ENCODE assay signal across 34 cellular contexts in genomic region chr7:134279898-134280297, GRCh38. TPM values are rescaled to one million over a fixed set of nuclear protein-coding genes. Genes with fewer than 3 reads are reported as not detected.
DNase-seq lines count a peak whose midpoint lies in the region; ATAC-seq, FAIRE-seq and TF ChIP-seq lines count a peak whose summit lies in the region.
"Had no signal": no experiment of that assay in that cellular context is flagged by ENCODE, and none has a peak within 500 bp of the region (broad histone marks: within the 10 kb centered on the region; RNA-seq: fewer than 3 reads in every experiment).

No MANE protein-coding gene starts in this region.

- H3K4me3 ChIP-seq in HepG2 (replicated peaks in 1 of 3; ENCODE audit: insufficient read depth in 1 of 3, low read depth in 2 of 3, low read length in 3 of 3) (no peak overlapping the region), right lobe of liver (no peak overlapping the region), A549 (no peak overlapping the region), K562 (no peak overlapping the region), neural cell (ENCODE audit: low read length) (peak overlapping the region; percentile 15)
- H3K4me3 ChIP-seq: BLaER1; BLaER1 treated with 17β-estradiol and CSF1 and Interleukin-3, amounts not matched to agents 10 nM and 100 nM had no signal

- H3K9me1 ChIP-seq in K562 (ENCODE audit: control insufficient read depth, insufficient read depth, low read length) = no peaks in the 10 kb centered on the region

- TF ChIP-seq CTCF in HepG2 (CRISPR knock-in tag; IDR thresholded peaks at IDR 0.05) = no peak
- no peak for TF ChIP-seq CTCF in right lobe of liver (IDR thresholded peaks at IDR 0.05)
- no peak for TF ChIP-seq CTCF in A549 (IDR thresholded peaks at IDR 0.05)
- TF ChIP-seq CTCF in K562 (IDR thresholded peaks at IDR 0.05 in 2 of 3, conservative IDR thresholded peaks at IDR 0.05 in 1 of 3; ENCODE audit: insufficient read depth in 2 of 3, low read depth in 1 of 3, low read length in 3 of 3) = no peak
- no peak for TF ChIP-seq CTCF in neural cell (IDR thresholded peaks at IDR 0.05; ENCODE audit: poor library complexity, severe bottlenecking)

- BruUV-seq in HepG2 (replicated peaks; lab: Mats Ljungman, UMichigan) (no TSS peak), K562 (replicated peaks; lab: Mats Ljungman, UMichigan) (no TSS peak)

- FAIRE-seq in HepG2 (lab: Jason Lieb, UNC) (no peak), A549 (lab: Jason Lieb, UNC) (no peak), K562 (lab: Jason Lieb, UNC) (no peak)
- FAIRE-seq: A204.1, D721Med had no signal

- H3F3A ChIP-seq in neural cell (ENCODE audit: insufficient read depth, low read length, poor library complexity, severe bottlenecking) = peaks cover 3% of the 10 kb centered on the region

- intact Hi-C loops in HepG2 (cut with micrococcal nuclease; ENCODE audit: unreplicated experiment) = no loop called here
- intact Hi-C loops in right lobe of liver (cut with DNase I) = no loop called here
- intact Hi-C loops in K562 (cut with micrococcal nuclease) = no loop called here

- in situ Hi-C loops in HepG2 (cut with HindIII; ENCODE audit: extremely low pct_ligation_motif_present, low pct_unique_long_range_greater_than_20kb) = no loop called here
- in situ Hi-C loops in K562 (cut with MboI) = no loop called here

- H3K27ac ChIP-seq in HepG2 (ENCODE audit: extremely low read length, insufficient read depth, low read length) (no peak overlapping the region), right lobe of liver (no peak overlapping the region), A549 (no peak overlapping the region), K562 (ENCODE audit: extremely low read depth, low read depth, low read length) (no peak overlapping the region), neural cell (ENCODE audit: low read length) (peak overlapping the region; percentile 72)
- H3K27ac ChIP-seq: 22Rv1; BLaER1; BLaER1 treated with 17β-estradiol and CSF1 and Interleukin-3, amounts not matched to agents 10 nM and 100 nM; C4-2B had no signal

- peaks cover 6% of the 10 kb centered on the region; the same call in 1 of the 2 replicates for H3K4me1 ChIP-seq in HepG2 (ENCODE audit: insufficient read depth, low read length)
- H3K4me1 ChIP-seq in right lobe of liver = peaks cover 0 to 9% (median 0%) of the 10 kb centered on the region in 4 donors
- H3K4me1 ChIP-seq in A549 = peaks cover 7% of the 10 kb centered on the region; the same call in 2 of the 3 replicates
- peaks cover 0 to 6% of the 10 kb centered on the region in 2 experiments; a peak in 2 of 5 replicates for H3K4me1 ChIP-seq in K562 (replicated peaks in 1 of 2; ENCODE audit: control insufficient read depth in 2 of 2, insufficient read depth in 2 of 2, low read length in 2 of 2)
- H3K4me1 ChIP-seq: BE2C, Caco-2 had no signal

- H3K4me2 ChIP-seq in HepG2 (ENCODE audit: low read depth, low read length) (no peak overlapping the region), A549 (no peak overlapping the region), K562 (ENCODE audit: insufficient read depth, low read length) (no peak overlapping the region), neural cell (ENCODE audit: low read length) (no peak overlapping the region)
- H3K4me2 ChIP-seq: BLaER1; BLaER1 treated with 17β-estradiol and CSF1 and Interleukin-3, amounts not matched to agents 10 nM and 100 nM had no signal

- TF ChIP-seq RAD21 in HepG2 (CRISPR knock-in tag; IDR thresholded peaks at IDR 0.05) (no peak), A549 (conservative IDR thresholded peaks at IDR 0.05 in 1 of 2, IDR thresholded peaks at IDR 0.05 in 1 of 2) (no peak), K562 (CRISPR knock-in tag; conservative IDR thresholded peaks at IDR 0.05 in 1 of 2, IDR thresholded peaks at IDR 0.05 in 1 of 2) (no peak), neural cell (conservative IDR thresholded peaks at IDR 0.05) (no peak)

- no peaks in the 10 kb centered on the region for H3K79me2 ChIP-seq in HepG2 (ENCODE audit: insufficient read depth, low read length)
- H3K79me2 ChIP-seq in K562 (ENCODE audit: control insufficient read depth, insufficient read depth, low read length) = no peaks in the 10 kb centered on the region
- H3K79me2 ChIP-seq in neural cell (replicated peaks; ENCODE audit: insufficient read depth, low read length) = no peaks in the 10 kb centered on the region

- H2AFZ ChIP-seq in HepG2 (ENCODE audit: low read length) (no peak overlapping the region), K562 (ENCODE audit: low read depth, low read length) (no peak overlapping the region), neural cell (ENCODE audit: low read depth, low read length) (no peak overlapping the region)

- H3K27me3 ChIP-seq in HepG2 (ENCODE audit: control insufficient read depth in 1 of 2, insufficient read depth in 2 of 2, low read length in 2 of 2) (no peaks in the 10 kb centered on the region), right lobe of liver (no peaks in the 10 kb centered on the region), K562 (ENCODE audit: control insufficient read depth in 2 of 2, insufficient read depth in 2 of 2, low read length in 2 of 2) (peaks cover 6 to 8% of the 10 kb centered on the region in 2 experiments), neural cell (ENCODE audit: insufficient read depth, low read depth, low read length) (no peaks in the 10 kb centered on the region)
- H3K27me3 ChIP-seq: BE2C; BLaER1; BLaER1 treated with 17β-estradiol and CSF1 and Interleukin-3, amounts not matched to agents 10 nM and 100 nM had no signal

- no peaks in the 10 kb centered on the region for H3K9me2 ChIP-seq in neural cell (ENCODE audit: insufficient read depth, low read length)

- POLR2A ChIA-PET in HepG2 (lab: Yijun Ruan, JAX) = no interaction called here
- POLR2A ChIA-PET in A549 (lab: Yijun Ruan, JAX) = no interaction called here
- POLR2A ChIA-PET in K562 (lab: Yijun Ruan, JAX) = interaction anchor here (1.3 kb wide), 1 partner anchor 11 kb away, joined by 3 read pairs; no protein-coding TSS in a partner anchor

- H3K9me3 ChIP-seq in HepG2 (ENCODE audit: low read length) (no peaks in the 10 kb centered on the region), right lobe of liver (no peaks in the 10 kb centered on the region), A549 (no peaks in the 10 kb centered on the region), K562 (replicated peaks; ENCODE audit: control insufficient read depth, insufficient read depth, low read depth, low read length) (no peaks in the 10 kb centered on the region), neural cell (ENCODE audit: low read length) (no peaks in the 10 kb centered on the region)
- H3K9me3 ChIP-seq: BE2C, BLaER1, Caco-2 had no signal

- H3K9ac ChIP-seq in HepG2 (ENCODE audit: insufficient read depth, low read depth, low read length) = no peak overlapping the region
- H3K9ac ChIP-seq in K562 (ENCODE audit: insufficient read depth in 1 of 2, low read depth in 2 of 2, low read length in 2 of 2) = no peak overlapping the region
- H3K9ac ChIP-seq in neural cell (ENCODE audit: low read length) = no peak overlapping the region
- H3K9ac ChIP-seq: BLaER1; BLaER1 treated with 17β-estradiol and CSF1 and Interleukin-3, amounts not matched to agents 10 nM and 100 nM had no signal

- TF ChIP-seq EP300 in HepG2 (IDR thresholded peaks at IDR 0.05; ENCODE audit: low read depth in 2 of 2, low read length in 2 of 2) (no peak), HepG2 (CRISPR knock-in tag; IDR thresholded peaks at IDR 0.05; ENCODE audit: borderline replicate concordance) (no peak), A549 (IDR thresholded peaks at IDR 0.05) (no peak), K562 (IDR thresholded peaks at IDR 0.05; ENCODE audit: low read length) (no peak), neural cell (conservative IDR thresholded peaks at IDR 0.05; ENCODE audit: poor library complexity, severe bottlenecking) (no peak)

- ATAC-seq in HepG2 (no peak), right lobe of liver (no peak), A549 (no peak), K562 (no peak)
- ATAC-seq: CD8-positive, alpha-beta T cell had no signal

- H4K20me1 ChIP-seq in HepG2 (ENCODE audit: insufficient read depth, low read length) (no peaks in the 10 kb centered on the region), K562 (replicated peaks; ENCODE audit: control insufficient read depth, insufficient read depth, low read length) (no peaks in the 10 kb centered on the region), neural cell (ENCODE audit: insufficient read depth) (no peaks in the 10 kb centered on the region)
- H4K20me1 ChIP-seq: BLaER1; BLaER1 treated with 17β-estradiol and CSF1 and Interleukin-3, amounts not matched to agents 10 nM and 100 nM had no signal

- H3K36me3 ChIP-seq in HepG2 (replicated peaks in 1 of 2; ENCODE audit: control insufficient read depth in 1 of 2, insufficient read depth in 2 of 2, low read length in 2 of 2) = no peaks in the 10 kb centered on the region
- H3K36me3 ChIP-seq in right lobe of liver = no peaks in the 10 kb centered on the region
- no peaks in the 10 kb centered on the region for H3K36me3 ChIP-seq in K562 (ENCODE audit: control insufficient read depth, insufficient read depth, low read length)
- H3K36me3 ChIP-seq in neural cell (ENCODE audit: insufficient read depth, low read length) = no peaks in the 10 kb centered on the region
- H3K36me3 ChIP-seq: BE2C; BLaER1; BLaER1 treated with 17β-estradiol and CSF1 and Interleukin-3, amounts not matched to agents 10 nM and 100 nM had no signal

- DNase-seq in HepG2 (ENCODE audit: low spot score) (no peak), right lobe of liver (no peak), A549 (ENCODE audit: low read depth in 1 of 2, low spot score in 1 of 2) (no peak), K562 (ENCODE audit: extremely low read depth in 1 of 4, low spot score in 3 of 4) (no peak), NCI-H2196 (lab: John Stamatoyannopoulos, UW; ENCODE audit: unreplicated experiment) (no peak), NCI-H524 treated with DMSO at 0.1 percent for 48 hours (lab: John Stamatoyannopoulos, UW) (no peak), cerebellar nuclear complex (lab: John Stamatoyannopoulos, UW) (no peak)
- DNase-seq: 8988T; ACHN; AML-193; BE2C; C1 segment of cervical spinal cord; Caco-2; Calu3; CD4-positive, alpha-beta memory T cell; CD4-positive, alpha-beta T cell; CD4-positive, CD25-positive, alpha-beta regulatory T cell; CD8-positive, alpha-beta memory T cell; CD8-positive, alpha-beta T cell; COR-L47; DMS 273 treated with DMSO at 0.1 percent for 48 hours; DMS153; DMS53; DMS79; DMS79 treated with DMSO at 0.1 percent for 48 hours; DND-41; EL had no signal

- TF ChIP-seq POLR2A in HepG2 (IDR thresholded peaks at IDR 0.05; ENCODE audit: insufficient read depth in 1 of 2, low read depth in 2 of 2, low read length in 2 of 2) (no peak), right lobe of liver (IDR thresholded peaks at IDR 0.05) (no peak), A549 (IDR thresholded peaks at IDR 0.05; ENCODE audit: low read length) (no peak), K562 (conservative IDR thresholded peaks at IDR 0.05) (no peak)

- CTCF ChIA-PET in HepG2 (lab: Yijun Ruan, JAX; ENCODE audit: low intra/inter-chr PET ratio, low total read pairs) = no interaction called here
- CTCF ChIA-PET in A549 (lab: Yijun Ruan, JAX) = interaction anchor here (1.0 to 1.1 kb wide), 2 partner anchors 25 to 67 kb away, joined by 3 to 4 read pairs; no protein-coding TSS in a partner anchor
- CTCF ChIA-PET in K562 (lab: Yijun Ruan, JAX; ENCODE audit: low intra/inter-chr PET ratio) = no interaction called here

RNA-seq across cellular contexts. Expression of gene SLC35B4, which starts 36.8 kb away (rescaled TPM):
- total RNA-seq in HepG2 (2016; rRNA removed; fragmentation: Illumina TruSeq; extraction: Trizol) (10.8 and 17.1 TPM in 2 replicates), right lobe of liver (10 to 100 TPM in 4 of 6 experiments, 1 to 10 TPM in 2; 8.9 to 13.5 (median 10.4) TPM), K562 (2014; rRNA removed) (12.1 and 20.9 TPM in 2 replicates), K562 (2014; rRNA removed; fragmentation: Illumina TruSeq; extraction: Trizol) (17.6 and 20.0 TPM in 2 replicates), K562 (2015; rRNA removed; fragmentation: Illumina TruSeq; extraction: Trizol) (21.2 and 22.4 TPM in 2 replicates), K562 (2021) (28.0 and 28.2 TPM in 2 replicates)
- total RNA-seq in HepG2 (2016; cell fraction: cytosol; rRNA removed; fragmentation: Illumina TruSeq; extraction: Trizol; ENCODE audit: low read depth) = 1.7 and 2.6 TPM in 2 replicates
- 10.6 and 17.5 TPM in 2 replicates for total RNA-seq in HepG2 (2016; cell fraction: insoluble cytoplasmic fraction; rRNA removed; fragmentation: Illumina TruSeq; extraction: Trizol)
- 6.0 and 6.2 TPM in 2 replicates for total RNA-seq in HepG2 (2016; cell fraction: membrane; rRNA removed; fragmentation: Illumina TruSeq; extraction: Trizol)
- total RNA-seq in HepG2 (2016; cell fraction: nucleus; rRNA removed; fragmentation: Illumina TruSeq; extraction: Trizol) = 20.5 and 23.5 TPM in 2 replicates
- polyA plus RNA-seq in HepG2 (2011; rRNA removed) (13.2 and 17.8 TPM in 2 replicates), A549 (2011; rRNA removed) (73.0 and 83.9 TPM in 2 replicates), A549 (2017; fragmentation: RNase III; extraction: RNeasy Plus Mini Kit Qiagen cat#74134 plus additional on column Dnase treatment) (29.1 to 36.0 TPM (median 32.8 TPM) in 3 replicates), K562 (2011; rRNA removed) (29.9 and 34.9 TPM in 2 replicates), K562 (2014; fragmentation: Illumina TruSeq; extraction: Trizol) (18.1 and 20.4 TPM in 2 replicates), K562 (2014; fragmentation: Nextera tagmentation; extraction: Ambion mirVana) (1 to 10 TPM; 6.1 to 7.0 TPM), K562 (2014; rRNA removed) (10.0 and 20.4 TPM in 2 replicates), neural cell (27.3 and 30.1 TPM in 2 replicates)
- 9.1 and 10.5 TPM in 2 replicates for polyA plus RNA-seq in HepG2 (2011; cell fraction: cytosol; rRNA removed)
- polyA plus RNA-seq in HepG2 (2011; cell fraction: nucleus; rRNA removed) = 17.4 and 25.2 TPM in 2 replicates
- 8.8 and 9.4 TPM in 2 replicates for polyA plus RNA-seq in HepG2 (2012)
- polyA plus RNA-seq in HepG2 (2016; cell fraction: cytosol; fragmentation: Illumina TruSeq; extraction: Trizol; ENCODE audit: low read depth) = 2.2 and 3.0 TPM in 2 replicates
- polyA plus RNA-seq in HepG2 (2016; cell fraction: insoluble cytoplasmic fraction; fragmentation: Illumina TruSeq; extraction: Trizol; ENCODE audit: low read depth) = 9.1 and 9.9 TPM in 2 replicates
- polyA plus RNA-seq in HepG2 (2016; cell fraction: membrane; fragmentation: Illumina TruSeq; extraction: Trizol; ENCODE audit: low read depth) = 3.4 and 3.9 TPM in 2 replicates
- polyA plus RNA-seq in HepG2 (2016; cell fraction: nucleus; fragmentation: Illumina TruSeq; extraction: Trizol; ENCODE audit: insufficient read depth, low read depth) = 40.7 and 42.9 TPM in 2 replicates
- 30.7 and 61.9 TPM in 2 replicates for polyA minus RNA-seq in HepG2 (2011; rRNA and poly(A)+ RNA removed; ENCODE audit: low replicate concordance)
- polyA minus RNA-seq in HepG2 (2011; cell fraction: cytosol; rRNA and poly(A)+ RNA removed) = 8.2 and 14.1 TPM in 2 replicates
- polyA minus RNA-seq in HepG2 (2011; cell fraction: nucleus; rRNA and poly(A)+ RNA removed) = 18.3 and 24.1 TPM in 2 replicates
- polyA plus RNA-seq in A549 (2012; cell fraction: cytosol; rRNA removed) = 22.5 and 28.4 TPM in 2 replicates
- 25.8 and 35.9 TPM in 2 replicates for polyA plus RNA-seq in A549 (2012; cell fraction: nucleus; rRNA removed)
- 112 and 123 TPM in 2 replicates for polyA minus RNA-seq in A549 (2011; rRNA and poly(A)+ RNA removed)
- total RNA-seq in K562 (2011; cell fraction: chromatin; rRNA removed; ENCODE audit: low replicate concordance) = 36.2 and 46.3 TPM in 2 replicates
- 20.3 and 25.4 TPM in 2 replicates for total RNA-seq in K562 (2011; cell fraction: nucleolus; rRNA removed)
- total RNA-seq in K562 (2011; cell fraction: nucleoplasm; rRNA removed) = 36.7 and 64.9 TPM in 2 replicates
- 22.9 and 25.7 TPM in 2 replicates for polyA plus RNA-seq in K562 (2011; cell fraction: cytosol; rRNA removed)
- polyA plus RNA-seq in K562 (2011; cell fraction: nucleus; rRNA removed) = 22.4 and 26.3 TPM in 2 replicates
- 12.9 and 15.5 TPM in 2 replicates for polyA plus RNA-seq in K562 (2012)
- polyA minus RNA-seq in K562 (2011; rRNA and poly(A)+ RNA removed) = 46.0 and 51.7 TPM in 2 replicates
- 21.2 and 31.0 TPM in 2 replicates for polyA minus RNA-seq in K562 (2011; cell fraction: cytosol; rRNA and poly(A)+ RNA removed)
- 10.8 and 16.6 TPM in 2 replicates for polyA minus RNA-seq in K562 (2011; cell fraction: nucleus; rRNA and poly(A)+ RNA removed)
- polyA minus RNA-seq in neural cell = 47.7 and 49.3 TPM in 2 replicates

Comparison
In these comparisons a context has a peak if more than half of its experiments do, and no peak if none do; other contexts are left out.
1. Of the 241 proteins assayed by ChIP-seq in both HepG2 and K562: peak only in HepG2: MAFF; only in K562: MAFG; in both: none; in neither: 238; mixed calls (peak in some experiments, not most) for 1.